ENCODE assay signal across 27 cellular contexts in the genomic region with DNA sequence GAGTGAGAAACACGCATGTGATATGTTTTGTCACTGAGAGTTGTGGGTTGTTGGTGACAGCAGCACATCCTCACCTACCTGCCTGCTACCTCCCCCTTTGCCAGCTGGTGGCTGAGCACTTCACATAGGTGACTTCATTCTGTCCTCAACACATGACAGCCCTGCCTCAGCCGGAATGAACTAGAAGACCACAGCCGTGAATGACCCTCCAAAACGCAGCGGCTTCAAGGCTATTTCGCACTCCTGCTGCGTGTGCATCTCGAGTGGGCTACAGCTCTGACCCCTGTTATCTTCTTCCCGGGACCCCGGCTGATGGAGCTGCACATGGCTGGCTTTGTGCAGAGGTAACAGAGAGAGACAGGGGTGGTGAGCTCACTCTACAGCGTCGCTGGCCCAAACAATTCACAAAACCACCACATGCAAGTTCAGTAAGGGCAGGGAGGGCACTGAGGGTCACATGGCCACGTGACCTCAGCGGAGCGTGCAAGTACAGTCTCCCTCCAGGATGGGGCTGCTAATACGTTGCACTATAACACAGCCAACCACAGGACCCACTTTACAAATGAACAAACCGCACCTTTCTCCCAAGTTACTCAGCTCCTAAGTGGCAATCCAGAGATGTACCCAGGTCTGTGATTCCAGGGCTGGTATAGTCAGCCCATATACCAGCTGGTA. TPM values are rescaled to one million over a fixed set of nuclear protein-coding genes. Genes with fewer than 3 reads are reported as not detected.
DNase-seq lines count a peak whose midpoint lies in the region; ATAC-seq and TF ChIP-seq lines count a peak whose summit lies in the region.
"Had no signal": no experiment of that assay in that cellular context is flagged by ENCODE, and none has a peak within 500 bp of the region (broad histone marks: within the 10 kb centered on the region; RNA-seq: fewer than 3 reads in every experiment).

No MANE protein-coding gene starts in this region.

- H3K4me1 ChIP-seq in sigmoid colon, result no peaks in the 10 kb centered on the region
- no peaks in the 10 kb centered on the region for H3K4me1 ChIP-seq in effector memory CD4-positive, alpha-beta T cell (ENCODE audit: control insufficient read depth, insufficient read depth, low read length, poor library complexity, severe bottlenecking)
- H3K4me1 ChIP-seq: adrenal gland, body of pancreas had no signal

- H3K27me3 ChIP-seq in sigmoid colon, result peaks cover 0 to 40% (median 16%) of the 10 kb centered on the region in 3 donors
- H3K27me3 ChIP-seq in effector memory CD4-positive, alpha-beta T cell (replicated peaks; ENCODE audit: control insufficient read depth, insufficient read depth, low read length, poor library complexity, severe bottlenecking), result no peaks in the 10 kb centered on the region
- H3K27me3 ChIP-seq: body of pancreas had no signal

- no peak overlapping the region for H3K4me3 ChIP-seq in sigmoid colon
- no peak overlapping the region for H3K4me3 ChIP-seq in effector memory CD4-positive, alpha-beta T cell (ENCODE audit: insufficient read depth, low read depth, low read length, poor library complexity, severe bottlenecking)
- H3K4me3 ChIP-seq: adrenal gland, body of pancreas, lung had no signal

- intact Hi-C loops in sigmoid colon (cut with DNase I), result no loop called here

- TF ChIP-seq CTCF in sigmoid colon (IDR thresholded peaks at IDR 0.05), result no peak

- H3K36me3 ChIP-seq in sigmoid colon, result no peaks in the 10 kb centered on the region
- H3K36me3 ChIP-seq in effector memory CD4-positive, alpha-beta T cell (ENCODE audit: control insufficient read depth, insufficient read depth, low read length), result no peaks in the 10 kb centered on the region
- H3K36me3 ChIP-seq: adrenal gland, WERI-Rb-1 had no signal

- WGBS in sigmoid colon, 2 donors, result 66 to 70% methylated on average over 17 of the region's 17 CpGs

- ATAC-seq in HG03025 (IDR thresholded peaks at IDR 0.05; ENCODE audit: low FRiP score, unreplicated experiment), result no peak
- ATAC-seq: body of pancreas; naive thymus-derived CD8-positive, alpha-beta T cell; Panc1; stimulated activated naive B cell treated with anti-CD40 and anti-IgM and Interleukin-4, amounts not matched to agents 10 μg/mL and 1 μg/mL and 100 μg/mL, for 72 hours had no signal

- DNase-seq in DMS79 treated with DMSO at 0.1 percent for 48 hours (lab: John Stamatoyannopoulos, UW), result peak; percentile 30
- DNase-seq in DMS79 (lab: John Stamatoyannopoulos, UW), result no peak
- DNase-seq in NCI-H510A treated with DMSO at 0.1 percent for 48 hours (lab: John Stamatoyannopoulos, UW), result peak; percentile 19
- DNase-seq in ecto neural progenitor cell (ENCODE audit: low spot score), result peak; percentile 41
- DNase-seq in sigmoid colon, result peak; percentile 41
- no peak for DNase-seq in effector memory CD4-positive, alpha-beta T cell
- DNase-seq in CD1c-positive myeloid dendritic cell (ENCODE audit: extremely low spot score), result no peak
- DNase-seq: activated CD4-positive, alpha-beta T cell treated with anti-CD3 and anti-CD28 coated beads for 48 hours; activated naive CD4-positive, alpha-beta T cell treated with anti-CD3 and anti-CD28 coated beads, Interleukin-2, amount 10 ng/mL, durations not matched to agents 7 days and 5 days; body of pancreas; hippocampal formation; NCI-H1092; NCI-H1694; SIG-M5; stimulated activated naive B cell treated with anti-CD40 and anti-IgM and Interleukin-4, amounts not matched to agents 10 μg/mL and 1 μg/mL and 100 μg/mL, for 72 hours; substantia nigra; WERI-Rb-1 had no signal

- H3K9me3 ChIP-seq in sigmoid colon, result no peaks in the 10 kb centered on the region
- H3K9me3 ChIP-seq in effector memory CD4-positive, alpha-beta T cell (ENCODE audit: control insufficient read depth, low read length), result no peaks in the 10 kb centered on the region
- H3K9me3 ChIP-seq: adrenal gland, body of pancreas had no signal

- no peak overlapping the region for H3K27ac ChIP-seq in sigmoid colon
- no peak overlapping the region for H3K27ac ChIP-seq in effector memory CD4-positive, alpha-beta T cell (ENCODE audit: insufficient read depth, low read length, poor library complexity, severe bottlenecking)
- H3K27ac ChIP-seq: 22Rv1, adrenal gland, body of pancreas, C4-2B, WERI-Rb-1 had no signal

- TF ChIP-seq POLR2A in sigmoid colon (IDR thresholded peaks at IDR 0.05), result no peak

- no peak for TF ChIP-seq EP300 in sigmoid colon (IDR thresholded peaks at IDR 0.05)

RNA-seq across cellular contexts. Expression of a gene that starts 6.3 kb away (rescaled TPM):
- total RNA-seq in sigmoid colon, result 1 to 10 TPM in 3 of 4 donors, under 1 TPM in 1; 0.49 to 2.8 (median 1.3) TPM
- 1 to 10 TPM in 1 of 3 donors, not detected in 2; 1.1 TPM for polyA plus RNA-seq in sigmoid colon
- total RNA-seq: activated T-helper 1 cell treated with anti-CD3 and anti-CD28 coated beads, Interleukin-12 subunit alpha, Interleukin-12 subunit beta, Interleukin-2, Interleukin-4 antibody, amounts not matched to agents 30 ng/mL and 10 ng/mL and 1 ng/mL, durations not matched to agents 14 hours and 24 hours and 36 hours; mononuclear cell; naive thymus-derived CD8-positive, alpha-beta T cell; pulmonary artery endothelial cell had no signal
- polyA plus RNA-seq: naive thymus-derived CD8-positive, alpha-beta T cell had no signal

Comparison
In these comparisons a context has a peak if more than half of its experiments do, and no peak if none do; other contexts are left out.
1. DNase-seq: peak in DMS79 treated with DMSO at 0.1 percent for 48 hours (single experiment), NCI-H510A treated with DMSO at 0.1 percent for 48 hours (single experiment), ecto neural progenitor cell (single experiment) and sigmoid colon (single experiment); none in DMS79 (single experiment), effector memory CD4-positive, alpha-beta T cell (0 of 3) and CD1c-positive myeloid dendritic cell (single experiment).